10 cellular contexts compared by ENCODE assay signal in the genomic region with DNA sequence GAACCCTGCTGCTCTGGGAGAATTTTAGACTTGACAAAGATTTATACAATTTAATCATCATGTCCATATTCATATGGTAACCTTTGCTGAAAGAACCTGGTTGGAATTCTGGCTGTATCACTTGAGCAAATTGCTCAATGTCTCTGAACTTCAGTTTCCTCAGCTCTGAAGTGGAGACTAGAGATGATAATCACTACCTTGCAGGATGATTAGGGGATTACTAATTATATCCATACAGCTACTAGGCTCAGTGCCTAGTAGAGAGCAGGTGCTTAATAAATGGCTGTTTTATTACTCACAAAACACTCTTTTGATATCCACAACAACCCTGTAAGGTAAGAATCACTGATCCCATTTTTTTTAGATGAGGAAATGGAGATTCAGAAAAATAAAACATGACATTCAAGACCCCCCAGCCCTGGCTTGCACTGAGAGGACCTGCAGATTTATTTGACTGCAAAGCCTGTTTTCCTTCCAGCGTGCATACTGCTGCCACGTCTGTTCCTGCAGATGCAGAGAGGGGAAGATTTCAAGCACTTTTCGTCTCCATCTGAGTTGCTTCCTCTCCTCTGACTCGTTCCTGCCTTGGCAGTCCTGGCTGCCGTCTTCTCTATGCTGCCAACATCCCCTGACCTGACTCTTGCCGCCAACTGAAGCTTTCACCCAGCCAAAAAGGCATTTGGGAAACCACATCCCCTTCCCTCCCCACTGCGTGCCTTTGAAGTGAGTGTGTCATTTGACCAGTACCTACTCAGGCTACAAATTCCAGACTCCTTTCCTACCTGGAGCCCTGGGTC.
DNase-seq lines count a peak whose midpoint lies in the region; FAIRE-seq and TF ChIP-seq lines count a peak whose summit lies in the region.
"Had no signal": no experiment of that assay in that cellular context is flagged by ENCODE, and none has a peak within 500 bp of the region (broad histone marks: within the 10 kb centered on the region; RNA-seq: fewer than 3 reads in every experiment).

No MANE protein-coding gene starts in this region.

- H4K20me1 ChIP-seq in keratinocyte (ENCODE audit: control insufficient read depth, extremely low read depth, insufficient read depth, low read length): no peaks in the 10 kb centered on the region

- TF ChIP-seq CTCF in astrocyte of the cerebellum (IDR thresholded peaks at IDR 0.05; ENCODE audit: low read depth, low read length, missing control alignments): no peak
- no peak for TF ChIP-seq CTCF in keratinocyte (optimal IDR thresholded peaks at IDR 0.05 in 1 of 3, IDR thresholded peaks at IDR 0.05 in 1 of 3, conservative IDR thresholded peaks at IDR 0.05 in 1 of 3; ENCODE audit: extremely low read depth in 1 of 3, insufficient read depth in 2 of 3, low read length in 3 of 3)

- dilution Hi-C loops in keratinocyte (cut with MboI; ENCODE audit: extremely low pct_ligation_motif_present, low sequenced_read_pairs): no loop called here

- no peak overlapping the region for H3K4me3 ChIP-seq in astrocyte of the cerebellum (ENCODE audit: low read depth, low read length)
- no peak overlapping the region for H3K4me3 ChIP-seq in keratinocyte (ENCODE audit: control insufficient read depth in 2 of 3, extremely low read depth in 1 of 3, insufficient read depth in 2 of 3, low read depth in 1 of 3, low read length in 3 of 3)

- no peaks in the 10 kb centered on the region for H3K79me2 ChIP-seq in keratinocyte (ENCODE audit: control insufficient read depth, insufficient read depth, low read length)

- H3K9ac ChIP-seq in keratinocyte (ENCODE audit: control insufficient read depth, extremely low read depth, insufficient read depth, low read length): no peak overlapping the region

- H3K4me2 ChIP-seq in keratinocyte (ENCODE audit: control insufficient read depth, extremely low read depth, insufficient read depth, low read depth, low read length): peak overlapping the region; percentile 44

- no peaks in the 10 kb centered on the region for H3K9me1 ChIP-seq in keratinocyte (ENCODE audit: control insufficient read depth, extremely low read depth, insufficient read depth, low read length)

- DNase-seq in NCI-H2107 treated with DMSO at 0.1 percent for 48 hours (lab: John Stamatoyannopoulos, UW; ENCODE audit: unreplicated experiment) (peak; percentile 56), NCI-H2107 (lab: John Stamatoyannopoulos, UW) (no peak), astrocyte of the cerebellum (ENCODE audit: low read depth) (peak; percentile 58), keratinocyte (ENCODE audit: low read depth, low spot score) (peak; percentile 9), activated T-cell treated with anti-CD3 and anti-CD28 coated beads for 4 hours (no peak), activated gamma-delta T cell treated with Interleukin-2 at 50 U/mL for 16 hours (no peak), mesenteric fat pad (ENCODE audit: low spot score) (no peak), middle frontal gyrus (ENCODE audit: extremely low spot score, low spot score) (no peak)
- DNase-seq: brain microvascular endothelial cell had no signal

- no peaks in the 10 kb centered on the region for H3K36me3 ChIP-seq in keratinocyte (ENCODE audit: control insufficient read depth in 2 of 2, extremely low read depth in 1 of 2, insufficient read depth in 2 of 2, low read length in 2 of 2)
- H3K36me3 ChIP-seq: brain microvascular endothelial cell had no signal

- in situ Hi-C loops in astrocyte of the cerebellum (cut with HindIII; ENCODE audit: low sequenced_read_pairs): no loop called here

- no peaks in the 10 kb centered on the region for H3K27me3 ChIP-seq in keratinocyte (ENCODE audit: control insufficient read depth, extremely low read depth, insufficient read depth, low read length)
- H3K27me3 ChIP-seq: brain microvascular endothelial cell had no signal

- peaks cover 4% of the 10 kb centered on the region for H3K4me1 ChIP-seq in keratinocyte (ENCODE audit: control insufficient read depth, extremely low read depth, insufficient read depth, low read length)

- no peak overlapping the region for H3K27ac ChIP-seq in keratinocyte (ENCODE audit: control insufficient read depth, insufficient read depth, low read length)
- H3K27ac ChIP-seq: brain microvascular endothelial cell had no signal

- no peaks in the 10 kb centered on the region for H3K9me3 ChIP-seq in keratinocyte (ENCODE audit: control insufficient read depth, low read depth, low read length)

- peak; percentile 76 for FAIRE-seq in keratinocyte (lab: Jason Lieb, UNC)
- FAIRE-seq: TTC549 had no signal

- H2AFZ ChIP-seq in keratinocyte (ENCODE audit: control insufficient read depth, low read length): no peak overlapping the region

Comparison
In these comparisons a context has a peak if more than half of its experiments do, and no peak if none do; other contexts are left out.
1. DNase-seq: peak in NCI-H2107 treated with DMSO at 0.1 percent for 48 hours (single experiment), astrocyte of the cerebellum (single experiment) and keratinocyte (single experiment); none in NCI-H2107 (single experiment), activated T-cell treated with anti-CD3 and anti-CD28 coated beads for 4 hours (single experiment), activated gamma-delta T cell treated with Interleukin-2 at 50 U/mL for 16 hours (single experiment), mesenteric fat pad (single experiment) and middle frontal gyrus (single experiment).